ENCODE assay signal across 8 cellular contexts in genomic region chr17:61157246-61157887, GRCh38.
DNase-seq lines count a peak whose midpoint lies in the region; ATAC-seq and TF ChIP-seq lines count a peak whose summit lies in the region.

No MANE protein-coding gene starts in this region.

- POLR2A ChIA-PET in activated CD8-positive, alpha-beta T cell treated with anti-CD3 and anti-CD28 coated beads for 36 hours (lab: Charles Lee), result no interaction called here

- H3K27ac ChIP-seq in adrenal gland, result peak overlapping the region in 2 of 5 donors; percentile 6 to 66
- peak overlapping the region; percentile 53 to 57 for H3K27ac ChIP-seq in left lung

- no peak overlapping the region for H3K27ac Mint-ChIP-seq in activated CD8-positive, alpha-beta T cell treated with anti-CD3 and anti-CD28 coated beads for 36 hours

- intact Hi-C loops in adrenal gland (cut with DNase I), result no loop called here
- intact Hi-C loops in left lung (cut with DNase I), result no loop called here
- intact Hi-C loops in activated CD8-positive, alpha-beta T cell treated with anti-CD3 and anti-CD28 coated beads for 36 hours (cut with micrococcal nuclease), result no loop called here

- no peaks in the 10 kb centered on the region for H3K9me3 ChIP-seq in adrenal gland (replicated peaks in 1 of 3)
- no peaks in the 10 kb centered on the region for H3K9me3 ChIP-seq in left lung

- H3K27me3 ChIP-seq in adrenal gland (no peaks in the 10 kb centered on the region), left lung (no peaks in the 10 kb centered on the region)

- H3K4me3 Mint-ChIP-seq in activated CD8-positive, alpha-beta T cell treated with anti-CD3 and anti-CD28 coated beads for 36 hours, result no peak overlapping the region

- TF ChIP-seq CTCF in adrenal gland (IDR thresholded peaks at IDR 0.05), result peak in 3 of 6 experiments; percentile 12 to 29 (median 29)
- TF ChIP-seq CTCF in left lung (IDR thresholded peaks at IDR 0.05), result no peak
- no peak for TF ChIP-seq CTCF in activated CD8-positive, alpha-beta T cell treated with anti-CD3 and anti-CD28 coated beads for 36 hours (IDR thresholded peaks at IDR 0.05)

- H3K36me3 ChIP-seq in adrenal gland (replicated peaks in 1 of 2) (no peaks in the 10 kb centered on the region), left lung (no peaks in the 10 kb centered on the region)

- WGBS in adrenal gland, 4 donors, result 22 to 31% (median 25%) methylated on average over 7 of the region's 7 CpGs

- TF ChIP-seq POLR2A in adrenal gland (IDR thresholded peaks at IDR 0.05), result no peak

- no peaks in the 10 kb centered on the region for H3K9me3 Mint-ChIP-seq in activated CD8-positive, alpha-beta T cell treated with anti-CD3 and anti-CD28 coated beads for 36 hours

- peaks cover 26% of the 10 kb centered on the region for H3K4me1 Mint-ChIP-seq in activated CD8-positive, alpha-beta T cell treated with anti-CD3 and anti-CD28 coated beads for 36 hours (ENCODE audit: low read depth)

- H3K4me1 ChIP-seq in adrenal gland (replicated peaks in 1 of 2) (peaks cover 0 to 15% of the 10 kb centered on the region in 2 donors), left lung (peaks cover 0 to 3% of the 10 kb centered on the region in 2 donors)

- peak; percentile 64 for ATAC-seq in left lung
- ATAC-seq in GM21529 (IDR thresholded peaks at IDR 0.05; ENCODE audit: unreplicated experiment), result no peak
- no peak for ATAC-seq in activated CD8-positive, alpha-beta T cell treated with anti-CD3 and anti-CD28 coated beads for 36 hours
- no peak for ATAC-seq in stimulated activated naive CD8-positive, alpha-beta T cell treated with anti-CD3 and anti-CD28 coated beads, Interleukin-15, Interleukin-2, amounts not matched to agents 100 U/mL and 50 U/mL, for 24 hours

- no peaks in the 10 kb centered on the region for H3K36me3 Mint-ChIP-seq in activated CD8-positive, alpha-beta T cell treated with anti-CD3 and anti-CD28 coated beads for 36 hours (ENCODE audit: low read depth)

- DNase-seq in AG20443 (ENCODE audit: low spot score), result peak; percentile 67
- DNase-seq in NCI-H1105 treated with DMSO at 0.1 percent for 48 hours (lab: John Stamatoyannopoulos, UW), result peak; percentile 88
- DNase-seq in adrenal gland, result peak in 6 of 7 donors; percentile 30 to 68 (median 41)
- DNase-seq in left lung, result no peak
- no peak for DNase-seq in activated CD8-positive, alpha-beta T cell treated with anti-CD3 and anti-CD28 coated beads for 36 hours
- DNase-seq in SW480 (ENCODE audit: low spot score), result no peak
- no peak for DNase-seq in stimulated activated naive CD8-positive, alpha-beta T cell treated with anti-CD3 and anti-CD28 coated beads, Interleukin-15, Interleukin-2, amounts not matched to agents 100 U/mL and 50 U/mL, for 24 hours

- peak overlapping the region in 1 of 4 donors; percentile 35 for H3K4me3 ChIP-seq in adrenal gland
- H3K4me3 ChIP-seq in left lung, result no peak overlapping the region

- CTCF ChIA-PET in activated CD8-positive, alpha-beta T cell treated with anti-CD3 and anti-CD28 coated beads for 36 hours (lab: Charles Lee), result no interaction called here

- H3K27me3 Mint-ChIP-seq in activated CD8-positive, alpha-beta T cell treated with anti-CD3 and anti-CD28 coated beads for 36 hours, result no peaks in the 10 kb centered on the region

Comparison
In these comparisons a context has a peak if more than half of its experiments do, and no peak if none do; other contexts are left out.
1. DNase-seq: peak in AG20443 (single experiment), NCI-H1105 treated with DMSO at 0.1 percent for 48 hours (single experiment) and adrenal gland (6 of 7); none in left lung (0 of 2), activated CD8-positive, alpha-beta T cell treated with anti-CD3 and anti-CD28 coated beads for 36 hours (single experiment), SW480 (single experiment) and stimulated activated naive CD8-positive, alpha-beta T cell treated with anti-CD3 and anti-CD28 coated beads, Interleukin-15, Interleukin-2, amounts not matched to agents 100 U/mL and 50 U/mL, for 24 hours (single experiment).